In the genomic region with DNA sequence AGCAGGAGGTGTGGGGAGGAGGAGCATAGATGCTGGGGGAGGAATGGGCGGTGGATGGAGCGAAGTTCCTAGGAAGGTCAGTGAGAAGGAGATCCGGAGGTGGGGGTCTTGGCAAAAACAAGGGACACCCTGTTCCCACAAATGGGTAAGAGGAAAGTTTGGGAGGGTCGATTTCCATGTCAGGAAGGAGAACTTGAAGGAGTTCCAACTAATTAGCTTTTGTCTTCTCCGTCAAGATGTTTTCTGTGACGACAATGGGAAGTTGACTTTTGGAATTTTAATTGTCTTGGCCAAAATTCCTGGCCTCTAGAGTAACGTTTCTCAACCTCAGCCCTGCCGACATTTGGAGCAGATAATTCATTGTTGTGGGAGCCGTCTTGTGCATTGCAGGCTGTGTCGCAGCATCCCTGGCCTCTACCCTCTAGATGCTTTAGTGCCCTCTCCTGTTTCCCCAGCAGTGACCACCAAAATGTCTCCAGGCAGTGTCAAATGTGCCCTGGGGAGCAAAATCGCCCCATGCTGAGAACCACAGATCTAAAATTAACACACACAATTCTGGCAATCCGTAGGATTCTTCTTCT, we compare ENCODE assay signal across 11 cellular contexts.
A peak's percentile ranks its signal among the peaks of the same experiment; 100 is the strongest.
DNase-seq lines count a peak whose midpoint lies in the region; ATAC-seq and TF ChIP-seq lines count a peak whose summit lies in the region.
"Had no signal": no experiment of that assay in that cellular context is flagged by ENCODE, and none has a peak within 500 bp of the region (broad histone marks: within the 10 kb centered on the region; RNA-seq: fewer than 3 reads in every experiment).

No MANE protein-coding gene starts in this region.

- peaks cover 71% of the 10 kb centered on the region for H3K4me1 Mint-ChIP-seq in activated T-cell treated with anti-CD3 and anti-CD28 coated beads, Interleukin-2, amount 50 U/mL, for 4 hours (ENCODE audit: low read depth)
- H3K4me1 Mint-ChIP-seq in stimulated activated memory B cell treated with anti-CD40 and anti-IgM and Interleukin-4, amounts not matched to agents 10 μg/mL and 1 μg/mL and 100 μg/mL, for 72 hours = peaks cover 19% of the 10 kb centered on the region

- H3K4me3 ChIP-seq in tibial artery = no peak overlapping the region
- H3K4me3 ChIP-seq: hepatocyte had no signal

- no peaks in the 10 kb centered on the region for H3K27me3 ChIP-seq in tibial artery
- H3K27me3 ChIP-seq: hepatocyte had no signal

- ATAC-seq in activated T-cell treated with anti-CD3 and anti-CD28 coated beads, Interleukin-2, amount 50 U/mL, for 4 hours = no peak
- no peak for ATAC-seq in stimulated activated memory B cell treated with anti-CD40 and anti-IgM and Interleukin-4, amounts not matched to agents 10 μg/mL and 1 μg/mL and 100 μg/mL, for 72 hours

- TF ChIP-seq CTCF in tibial artery (IDR thresholded peaks at IDR 0.05) = no peak

- H3K4me1 ChIP-seq in tibial artery = peaks cover 0 to 13% (median 3%) of the 10 kb centered on the region in 4 donors

- DNase-seq in activated T-cell treated with anti-CD3 and anti-CD28 coated beads, Interleukin-2, amount 50 U/mL, for 4 hours = no peak
- DNase-seq in activated T-cell treated with anti-CD3 and anti-CD28 coated beads for 4 hours = no peak
- DNase-seq in astrocyte of the hippocampus (ENCODE audit: low read depth, low spot score) = peak; percentile 57
- peak; percentile 43 for DNase-seq in left kidney (ENCODE audit: low read depth, low spot score)
- DNase-seq in tibial artery = peak; percentile 32 to 68
- DNase-seq in hypothalamus (lab: John Stamatoyannopoulos, UW) = no peak
- DNase-seq in NCI-H1436 treated with DMSO at 0.1 percent for 48 hours (lab: John Stamatoyannopoulos, UW) = no peak
- DNase-seq: COR-L47, NCI-H82 had no signal

- peaks cover 0 to 4% (median 0%) of the 10 kb centered on the region in 3 donors for H3K9me3 ChIP-seq in tibial artery

- no peaks in the 10 kb centered on the region for H3K36me3 ChIP-seq in tibial artery

- H3K4me3 Mint-ChIP-seq in activated T-cell treated with anti-CD3 and anti-CD28 coated beads, Interleukin-2, amount 50 U/mL, for 4 hours = peak overlapping the region; percentile 70
- H3K4me3 Mint-ChIP-seq in stimulated activated memory B cell treated with anti-CD40 and anti-IgM and Interleukin-4, amounts not matched to agents 10 μg/mL and 1 μg/mL and 100 μg/mL, for 72 hours = no peak overlapping the region

- no peak overlapping the region for H3K27ac ChIP-seq in tibial artery
- H3K27ac ChIP-seq: hepatocyte had no signal

- H3K27me3 Mint-ChIP-seq in activated T-cell treated with anti-CD3 and anti-CD28 coated beads, Interleukin-2, amount 50 U/mL, for 4 hours (ENCODE audit: low read depth) = no peaks in the 10 kb centered on the region
- no peaks in the 10 kb centered on the region for H3K27me3 Mint-ChIP-seq in stimulated activated memory B cell treated with anti-CD40 and anti-IgM and Interleukin-4, amounts not matched to agents 10 μg/mL and 1 μg/mL and 100 μg/mL, for 72 hours

- intact Hi-C loops in tibial artery (cut with DNase I; ENCODE audit: low total_unique reads) = no loop called here

- H3K9me3 Mint-ChIP-seq in activated T-cell treated with anti-CD3 and anti-CD28 coated beads, Interleukin-2, amount 50 U/mL, for 4 hours = no peaks in the 10 kb centered on the region
- no peaks in the 10 kb centered on the region for H3K9me3 Mint-ChIP-seq in stimulated activated memory B cell treated with anti-CD40 and anti-IgM and Interleukin-4, amounts not matched to agents 10 μg/mL and 1 μg/mL and 100 μg/mL, for 72 hours

- H3K36me3 Mint-ChIP-seq in activated T-cell treated with anti-CD3 and anti-CD28 coated beads, Interleukin-2, amount 50 U/mL, for 4 hours (ENCODE audit: insufficient read depth) = peaks cover 8% of the 10 kb centered on the region
- peaks cover 10% of the 10 kb centered on the region for H3K36me3 Mint-ChIP-seq in stimulated activated memory B cell treated with anti-CD40 and anti-IgM and Interleukin-4, amounts not matched to agents 10 μg/mL and 1 μg/mL and 100 μg/mL, for 72 hours

- H3K27ac Mint-ChIP-seq in stimulated activated memory B cell treated with anti-CD40 and anti-IgM and Interleukin-4, amounts not matched to agents 10 μg/mL and 1 μg/mL and 100 μg/mL, for 72 hours = no peak overlapping the region

Comparison
In these comparisons a context has a peak if more than half of its experiments do, and no peak if none do; other contexts are left out.
1. DNase-seq: peak in astrocyte of the hippocampus (single experiment), left kidney (single experiment) and tibial artery (2 of 2); none in activated T-cell treated with anti-CD3 and anti-CD28 coated beads, Interleukin-2, amount 50 U/mL, for 4 hours (single experiment), activated T-cell treated with anti-CD3 and anti-CD28 coated beads for 4 hours (single experiment), hypothalamus (0 of 51) and NCI-H1436 treated with DMSO at 0.1 percent for 48 hours (single experiment).